ENCODE assay signal across 1 cellular context in the genomic region with DNA sequence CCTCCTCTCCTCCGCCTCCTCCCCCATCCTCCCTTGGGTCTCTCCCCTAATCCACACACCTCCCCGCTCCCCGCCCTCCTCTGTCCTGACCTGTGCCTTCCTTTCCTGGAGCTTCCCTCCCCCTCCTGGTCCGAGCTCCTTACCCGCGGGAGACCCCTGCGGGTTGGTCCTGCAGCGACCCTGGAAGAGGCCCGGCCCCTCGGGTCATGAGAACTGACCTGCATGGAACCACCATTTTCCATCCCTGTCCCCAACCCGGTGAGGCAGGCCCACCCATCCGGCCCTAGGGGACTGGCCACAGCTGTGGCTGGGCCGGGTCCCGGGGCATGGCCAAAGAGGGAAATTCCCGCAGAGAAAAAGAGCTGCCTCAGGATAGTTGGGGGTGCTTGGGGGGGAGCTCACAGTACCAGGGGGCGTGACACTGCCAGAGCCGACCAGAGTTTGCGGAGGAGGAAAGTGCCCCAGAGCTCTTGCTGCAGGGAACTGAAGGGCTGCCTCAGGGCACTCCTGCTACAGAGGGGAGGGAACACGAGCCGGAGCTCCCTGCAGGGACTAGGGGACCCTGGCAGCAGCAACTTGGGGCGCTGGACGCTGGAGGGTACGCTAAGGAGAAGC.
A peak's percentile ranks its signal among the peaks of the same experiment; 100 is the strongest.
TF ChIP-seq lines count a peak whose summit lies in the region.

No MANE protein-coding gene starts in this region.

TF ChIP-seq in GM12878, 131 proteins besides CTCF, POLR2A, EP300 and RAD21:
- TF ChIP-seq CREB1 (IDR thresholded peaks at IDR 0.05; ENCODE audit: low read depth), result no peak
- no peak for TF ChIP-seq FOXM1 (IDR thresholded peaks at IDR 0.05; ENCODE audit: low read depth, low read length)
- TF ChIP-seq JUND (IDR thresholded peaks at IDR 0.05; ENCODE audit: low read depth, low read length), result no peak
- TF ChIP-seq, protein P1, sequence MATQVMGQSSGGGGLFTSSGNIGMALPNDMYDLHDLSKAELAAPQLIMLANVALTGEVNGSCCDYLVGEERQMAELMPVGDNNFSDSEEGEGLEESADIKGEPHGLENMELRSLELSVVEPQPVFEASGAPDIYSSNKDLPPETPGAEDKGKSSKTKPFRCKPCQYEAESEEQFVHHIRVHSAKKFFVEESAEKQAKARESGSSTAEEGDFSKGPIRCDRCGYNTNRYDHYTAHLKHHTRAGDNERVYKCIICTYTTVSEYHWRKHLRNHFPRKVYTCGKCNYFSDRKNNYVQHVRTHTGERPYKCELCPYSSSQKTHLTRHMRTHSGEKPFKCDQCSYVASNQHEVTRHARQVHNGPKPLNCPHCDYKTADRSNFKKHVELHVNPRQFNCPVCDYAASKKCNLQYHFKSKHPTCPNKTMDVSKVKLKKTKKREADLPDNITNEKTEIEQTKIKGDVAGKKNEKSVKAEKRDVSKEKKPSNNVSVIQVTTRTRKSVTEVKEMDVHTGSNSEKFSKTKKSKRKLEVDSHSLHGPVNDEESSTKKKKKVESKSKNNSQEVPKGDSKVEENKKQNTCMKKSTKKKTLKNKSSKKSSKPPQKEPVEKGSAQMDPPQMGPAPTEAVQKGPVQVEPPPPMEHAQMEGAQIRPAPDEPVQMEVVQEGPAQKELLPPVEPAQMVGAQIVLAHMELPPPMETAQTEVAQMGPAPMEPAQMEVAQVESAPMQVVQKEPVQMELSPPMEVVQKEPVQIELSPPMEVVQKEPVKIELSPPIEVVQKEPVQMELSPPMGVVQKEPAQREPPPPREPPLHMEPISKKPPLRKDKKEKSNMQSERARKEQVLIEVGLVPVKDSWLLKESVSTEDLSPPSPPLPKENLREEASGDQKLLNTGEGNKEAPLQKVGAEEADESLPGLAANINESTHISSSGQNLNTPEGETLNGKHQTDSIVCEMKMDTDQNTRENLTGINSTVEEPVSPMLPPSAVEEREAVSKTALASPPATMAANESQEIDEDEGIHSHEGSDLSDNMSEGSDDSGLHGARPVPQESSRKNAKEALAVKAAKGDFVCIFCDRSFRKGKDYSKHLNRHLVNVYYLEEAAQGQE (IDR thresholded peaks at IDR 0.05; ENCODE audit: low read depth, low read length), result no peak
- no peak for TF ChIP-seq KAT2A (conservative IDR thresholded peaks at IDR 0.05; ENCODE audit: control insufficient read depth, low read depth, low read length)
- TF ChIP-seq, protein P2, sequence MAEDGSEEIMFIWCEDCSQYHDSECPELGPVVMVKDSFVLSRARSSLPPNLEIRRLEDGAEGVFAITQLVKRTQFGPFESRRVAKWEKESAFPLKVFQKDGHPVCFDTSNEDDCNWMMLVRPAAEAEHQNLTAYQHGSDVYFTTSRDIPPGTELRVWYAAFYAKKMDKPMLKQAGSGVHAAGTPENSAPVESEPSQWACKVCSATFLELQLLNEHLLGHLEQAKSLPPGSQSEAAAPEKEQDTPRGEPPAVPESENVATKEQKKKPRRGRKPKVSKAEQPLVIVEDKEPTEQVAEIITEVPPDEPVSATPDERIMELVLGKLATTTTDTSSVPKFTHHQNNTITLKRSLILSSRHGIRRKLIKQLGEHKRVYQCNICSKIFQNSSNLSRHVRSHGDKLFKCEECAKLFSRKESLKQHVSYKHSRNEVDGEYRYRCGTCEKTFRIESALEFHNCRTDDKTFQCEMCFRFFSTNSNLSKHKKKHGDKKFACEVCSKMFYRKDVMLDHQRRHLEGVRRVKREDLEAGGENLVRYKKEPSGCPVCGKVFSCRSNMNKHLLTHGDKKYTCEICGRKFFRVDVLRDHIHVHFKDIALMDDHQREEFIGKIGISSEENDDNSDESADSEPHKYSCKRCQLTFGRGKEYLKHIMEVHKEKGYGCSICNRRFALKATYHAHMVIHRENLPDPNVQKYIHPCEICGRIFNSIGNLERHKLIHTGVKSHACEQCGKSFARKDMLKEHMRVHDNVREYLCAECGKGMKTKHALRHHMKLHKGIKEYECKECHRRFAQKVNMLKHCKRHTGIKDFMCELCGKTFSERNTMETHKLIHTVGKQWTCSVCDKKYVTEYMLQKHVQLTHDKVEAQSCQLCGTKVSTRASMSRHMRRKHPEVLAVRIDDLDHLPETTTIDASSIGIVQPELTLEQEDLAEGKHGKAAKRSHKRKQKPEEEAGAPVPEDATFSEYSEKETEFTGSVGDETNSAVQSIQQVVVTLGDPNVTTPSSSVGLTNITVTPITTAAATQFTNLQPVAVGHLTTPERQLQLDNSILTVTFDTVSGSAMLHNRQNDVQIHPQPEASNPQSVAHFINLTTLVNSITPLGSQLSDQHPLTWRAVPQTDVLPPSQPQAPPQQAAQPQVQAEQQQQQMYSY (CRISPR knock-in tag; IDR thresholded peaks at IDR 0.05), result no peak
- peak; percentile 93 for TF ChIP-seq SUZ12 (IDR thresholded peaks at IDR 0.05; ENCODE audit: unreplicated experiment)
- TF ChIP-seq STAT1 (conservative IDR thresholded peaks at IDR 0.05), result no peak
- TF ChIP-seq RB1 (IDR thresholded peaks at IDR 0.05; ENCODE audit: borderline replicate concordance), result no peak
- no peak for TF ChIP-seq POLR2AphosphoS2 (IDR thresholded peaks at IDR 0.05; ENCODE audit: low read depth, low read length)
- peak; percentile 46; the same call in 1 of the 2 replicates for TF ChIP-seq LARP7 (IDR thresholded peaks at IDR 0.05)
- no peak for TF ChIP-seq NFYA (IDR thresholded peaks at IDR 0.05; ENCODE audit: borderline replicate concordance, low read depth, low read length)
- TF ChIP-seq NBN (IDR thresholded peaks at IDR 0.05), result no peak
- TF ChIP-seq POLR2AphosphoS5 (IDR thresholded peaks at IDR 0.05; ENCODE audit: low read length), result no peak
- TF ChIP-seq RCOR1 (conservative IDR thresholded peaks at IDR 0.05; ENCODE audit: low read depth, low read length), result no peak
